In the genomic region with DNA sequence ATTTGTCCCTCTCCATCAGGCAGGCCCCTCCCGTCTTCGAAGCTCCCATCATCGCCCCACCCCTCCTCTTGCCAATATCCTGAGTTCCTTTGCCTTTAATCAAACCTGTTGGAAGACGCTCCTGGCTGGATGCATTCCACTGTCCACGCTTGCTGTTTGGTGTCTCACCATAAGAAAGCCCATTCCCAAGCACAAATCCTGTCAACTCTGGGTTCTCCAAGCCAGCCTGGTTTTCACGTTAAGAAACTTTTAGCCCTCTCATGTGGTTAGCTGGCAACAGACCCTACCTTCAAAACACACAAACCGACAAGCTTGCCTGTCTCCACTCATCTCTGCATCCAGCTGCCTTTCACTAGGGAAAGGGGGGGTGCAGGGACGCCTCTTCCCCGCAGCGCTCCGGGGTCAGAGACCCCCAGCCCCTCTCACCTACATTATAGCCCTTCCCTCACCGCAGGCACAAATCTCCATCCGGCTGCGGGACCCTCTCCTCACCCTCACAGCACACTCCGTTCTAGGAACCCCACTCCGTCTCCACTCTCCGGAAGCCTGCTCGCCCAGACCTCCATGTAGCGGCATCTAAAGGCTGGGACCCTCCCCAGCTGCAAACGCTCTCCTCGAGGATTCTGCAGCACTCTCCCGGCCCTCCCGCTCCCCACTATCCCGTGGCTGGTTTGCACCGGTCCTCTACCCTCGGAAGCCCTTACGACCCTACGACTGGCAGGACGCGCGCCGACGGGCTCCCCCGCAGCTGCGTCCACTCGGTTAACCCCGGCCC, we compare ENCODE assay signal across 2 cellular contexts.
TF ChIP-seq lines count a peak whose summit lies in the region.

No MANE protein-coding gene starts in this region.

TF ChIP-seq in IMR-90, 13 proteins besides CTCF, POLR2A, EP300 and RAD21:
- TF ChIP-seq MXI1 (IDR thresholded peaks at IDR 0.05; ENCODE audit: borderline replicate concordance, low read depth, low read length) (peak; percentile 72), CHD1 (IDR thresholded peaks at IDR 0.05; ENCODE audit: low read depth, low read length) (no peak)

TF ChIP-seq in HepG2, 621 proteins besides CTCF, POLR2A, EP300 and RAD21:
- TF ChIP-seq ZNF619 (CRISPR knock-in tag; IDR thresholded peaks at IDR 0.05) (0 out of 2 replicates have a peak, but pooled peaks have one; percentile 35), DDIT3 (CRISPR knock-in tag; IDR thresholded peaks at IDR 0.05) (no peak), RXRA (CRISPR knock-in tag; IDR thresholded peaks at IDR 0.05) (0 out of 2 replicates have a peak, but pooled peaks have one; percentile 3), ZNF777 (CRISPR knock-in tag; IDR thresholded peaks at IDR 0.05) (no peak), ZNF639 (CRISPR knock-in tag; conservative IDR thresholded peaks at IDR 0.05) (no peak), TOPORS (CRISPR knock-in tag; IDR thresholded peaks at IDR 0.05) (no peak; the same call in 1 of the 2 replicates), SOX13 (IDR thresholded peaks at IDR 0.05) (no peak), SOX13 (CRISPR knock-in tag; conservative IDR thresholded peaks at IDR 0.05 in 1 of 2, IDR thresholded peaks at IDR 0.05 in 1 of 2) (no peak), PRPF4 (IDR thresholded peaks at IDR 0.05; ENCODE audit: low read depth, low read length, poor library complexity, severe bottlenecking) (no peak), SIX4 (CRISPR knock-in tag; IDR thresholded peaks at IDR 0.05) (no peak), ZBTB21 (CRISPR knock-in tag; IDR thresholded peaks at IDR 0.05) (no peak), ATF5 (CRISPR knock-in tag; IDR thresholded peaks at IDR 0.05; ENCODE audit: low read depth) (no peak), ZNF615 (CRISPR knock-in tag; IDR thresholded peaks at IDR 0.05; ENCODE audit: borderline replicate concordance) (peak; percentile 63; the same call in 1 of the 2 replicates), ZNF768 (CRISPR knock-in tag; IDR thresholded peaks at IDR 0.05) (0 out of 2 replicates have a peak, but pooled peaks have one; percentile 6), SRSF1 (optimal IDR thresholded peaks at IDR 0.05; ENCODE audit: low read depth, low read length) (peak; percentile 75), ZNF34 (CRISPR knock-in tag; IDR thresholded peaks at IDR 0.05; ENCODE audit: borderline replicate concordance) (no peak), ZNF337 (CRISPR knock-in tag; IDR thresholded peaks at IDR 0.05; ENCODE audit: borderline replicate concordance, low read depth) (no peak), HNF4G (IDR thresholded peaks at IDR 0.05; ENCODE audit: borderline replicate concordance, low read depth, low read length) (no peak), HNF4G (CRISPR knock-in tag; IDR thresholded peaks at IDR 0.05; ENCODE audit: borderline replicate concordance, low read depth) (no peak), STAT5B (CRISPR knock-in tag; IDR thresholded peaks at IDR 0.05) (no peak), ZNF30 (CRISPR knock-in tag; IDR thresholded peaks at IDR 0.05) (0 out of 2 replicates have a peak, but pooled peaks have one; percentile 56), CAMTA2 (CRISPR knock-in tag; IDR thresholded peaks at IDR 0.05; ENCODE audit: borderline replicate concordance) (0 out of 2 replicates have a peak, but pooled peaks have one; percentile 24), ZFP41 (CRISPR knock-in tag; IDR thresholded peaks at IDR 0.05; ENCODE audit: borderline replicate concordance) (peak; percentile 45), ZNF570 (CRISPR knock-in tag; IDR thresholded peaks at IDR 0.05; ENCODE audit: borderline replicate concordance) (no peak), RXRB (CRISPR knock-in tag; IDR thresholded peaks at IDR 0.05; ENCODE audit: borderline replicate concordance) (no peak), RARA (CRISPR knock-in tag; IDR thresholded peaks at IDR 0.05) (no peak), KDM2A (CRISPR knock-in tag; IDR thresholded peaks at IDR 0.05; ENCODE audit: borderline replicate concordance, low read depth) (0 out of 2 replicates have a peak, but pooled peaks have one; percentile 3), ZNF7 (CRISPR knock-in tag; IDR thresholded peaks at IDR 0.05) (no peak)
- TF ChIP-seq, protein P1, sequence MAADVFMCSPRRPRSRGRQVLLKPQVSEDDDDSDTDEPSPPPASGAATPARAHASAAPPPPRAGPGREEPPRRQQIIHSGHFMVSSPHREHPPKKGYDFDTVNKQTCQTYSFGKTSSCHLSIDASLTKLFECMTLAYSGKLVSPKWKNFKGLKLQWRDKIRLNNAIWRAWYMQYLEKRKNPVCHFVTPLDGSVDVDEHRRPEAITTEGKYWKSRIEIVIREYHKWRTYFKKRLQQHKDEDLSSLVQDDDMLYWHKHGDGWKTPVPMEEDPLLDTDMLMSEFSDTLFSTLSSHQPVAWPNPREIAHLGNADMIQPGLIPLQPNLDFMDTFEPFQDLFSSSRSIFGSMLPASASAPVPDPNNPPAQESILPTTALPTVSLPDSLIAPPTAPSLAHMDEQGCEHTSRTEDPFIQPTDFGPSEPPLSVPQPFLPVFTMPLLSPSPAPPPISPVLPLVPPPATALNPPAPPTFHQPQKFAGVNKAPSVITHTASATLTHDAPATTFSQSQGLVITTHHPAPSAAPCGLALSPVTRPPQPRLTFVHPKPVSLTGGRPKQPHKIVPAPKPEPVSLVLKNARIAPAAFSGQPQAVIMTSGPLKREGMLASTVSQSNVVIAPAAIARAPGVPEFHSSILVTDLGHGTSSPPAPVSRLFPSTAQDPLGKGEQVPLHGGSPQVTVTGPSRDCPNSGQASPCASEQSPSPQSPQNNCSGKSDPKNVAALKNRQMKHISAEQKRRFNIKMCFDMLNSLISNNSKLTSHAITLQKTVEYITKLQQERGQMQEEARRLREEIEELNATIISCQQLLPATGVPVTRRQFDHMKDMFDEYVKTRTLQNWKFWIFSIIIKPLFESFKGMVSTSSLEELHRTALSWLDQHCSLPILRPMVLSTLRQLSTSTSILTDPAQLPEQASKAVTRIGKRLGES (CRISPR knock-in tag; IDR thresholded peaks at IDR 0.05; ENCODE audit: borderline replicate concordance): no peak
- TF ChIP-seq, protein P2, sequence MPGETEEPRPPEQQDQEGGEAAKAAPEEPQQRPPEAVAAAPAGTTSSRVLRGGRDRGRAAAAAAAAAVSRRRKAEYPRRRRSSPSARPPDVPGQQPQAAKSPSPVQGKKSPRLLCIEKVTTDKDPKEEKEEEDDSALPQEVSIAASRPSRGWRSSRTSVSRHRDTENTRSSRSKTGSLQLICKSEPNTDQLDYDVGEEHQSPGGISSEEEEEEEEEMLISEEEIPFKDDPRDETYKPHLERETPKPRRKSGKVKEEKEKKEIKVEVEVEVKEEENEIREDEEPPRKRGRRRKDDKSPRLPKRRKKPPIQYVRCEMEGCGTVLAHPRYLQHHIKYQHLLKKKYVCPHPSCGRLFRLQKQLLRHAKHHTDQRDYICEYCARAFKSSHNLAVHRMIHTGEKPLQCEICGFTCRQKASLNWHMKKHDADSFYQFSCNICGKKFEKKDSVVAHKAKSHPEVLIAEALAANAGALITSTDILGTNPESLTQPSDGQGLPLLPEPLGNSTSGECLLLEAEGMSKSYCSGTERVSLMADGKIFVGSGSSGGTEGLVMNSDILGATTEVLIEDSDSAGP (CRISPR knock-in tag; IDR thresholded peaks at IDR 0.05; ENCODE audit: borderline replicate concordance): 0 out of 2 replicates have a peak, but pooled peaks have one; percentile 12
- TF ChIP-seq, protein P3, sequence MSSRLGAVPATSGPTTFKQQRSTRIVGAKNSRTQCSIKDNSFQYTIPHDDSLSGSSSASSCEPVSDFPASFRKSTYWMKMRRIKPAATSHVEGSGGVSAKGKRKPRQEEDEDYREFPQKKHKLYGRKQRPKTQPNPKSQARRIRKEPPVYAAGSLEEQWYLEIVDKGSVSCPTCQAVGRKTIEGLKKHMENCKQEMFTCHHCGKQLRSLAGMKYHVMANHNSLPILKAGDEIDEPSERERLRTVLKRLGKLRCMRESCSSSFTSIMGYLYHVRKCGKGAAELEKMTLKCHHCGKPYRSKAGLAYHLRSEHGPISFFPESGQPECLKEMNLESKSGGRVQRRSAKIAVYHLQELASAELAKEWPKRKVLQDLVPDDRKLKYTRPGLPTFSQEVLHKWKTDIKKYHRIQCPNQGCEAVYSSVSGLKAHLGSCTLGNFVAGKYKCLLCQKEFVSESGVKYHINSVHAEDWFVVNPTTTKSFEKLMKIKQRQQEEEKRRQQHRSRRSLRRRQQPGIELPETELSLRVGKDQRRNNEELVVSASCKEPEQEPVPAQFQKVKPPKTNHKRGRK (CRISPR knock-in tag; IDR thresholded peaks at IDR 0.05): no peak
- TF ChIP-seq, protein P4, sequence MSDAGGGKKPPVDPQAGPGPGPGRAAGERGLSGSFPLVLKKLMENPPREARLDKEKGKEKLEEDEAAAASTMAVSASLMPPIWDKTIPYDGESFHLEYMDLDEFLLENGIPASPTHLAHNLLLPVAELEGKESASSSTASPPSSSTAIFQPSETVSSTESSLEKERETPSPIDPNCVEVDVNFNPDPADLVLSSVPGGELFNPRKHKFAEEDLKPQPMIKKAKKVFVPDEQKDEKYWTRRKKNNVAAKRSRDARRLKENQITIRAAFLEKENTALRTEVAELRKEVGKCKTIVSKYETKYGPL (CRISPR knock-in tag; IDR thresholded peaks at IDR 0.05): no peak
